27 cellular contexts compared by ENCODE assay signal in genomic region chr16:81518439-81518757, GRCh38.
DNase-seq lines count a peak whose midpoint lies in the region; ATAC-seq and TF ChIP-seq lines count a peak whose summit lies in the region.
"Had no signal": no experiment of that assay in that cellular context is flagged by ENCODE, and none has a peak within 500 bp of the region (broad histone marks: within the 10 kb centered on the region; RNA-seq: fewer than 3 reads in every experiment).

No MANE protein-coding gene starts in this region.

- H3K4me1 Mint-ChIP-seq in HFFc6 (ENCODE audit: low read depth): peaks cover 71% of the 10 kb centered on the region
- H3K4me1 Mint-ChIP-seq in effector memory CD8-positive, alpha-beta T cell (ENCODE audit: low read depth in 2 of 2): peaks cover 56 to 62% of the 10 kb centered on the region in 2 donors
- H3K4me1 Mint-ChIP-seq in endodermal cell: peaks cover 14% of the 10 kb centered on the region

- DNase-seq in HFFc6 (no peak), NCI-H2171 treated with DMSO at 0.1 percent for 48 hours (lab: John Stamatoyannopoulos, UW) (no peak), NCI-H524 treated with DMSO at 0.1 percent for 48 hours (lab: John Stamatoyannopoulos, UW) (no peak), endodermal cell (no peak)
- DNase-seq in effector memory CD8-positive, alpha-beta T cell: no peak
- no peak for DNase-seq in activated CD4-positive, alpha-beta T cell treated with anti-CD3 and anti-CD28 coated beads for 48 hours
- DNase-seq: activated B cell treated with CpG ODN at 0.5 μM for 24 hours; activated CD4-positive, alpha-beta memory T cell treated with anti-CD3 and anti-CD28 coated beads, Interleukin-2, amount 10 ng/mL, durations not matched to agents 7 days and 5 days; activated effector memory CD4-positive, alpha-beta T cell treated with Interleukin-2 at 50 U/mL for 16 hours; activated T-cell treated with anti-CD3 and anti-CD28 coated beads for 4 hours; CD4-positive, alpha-beta T cell; GOT3; KBM-7; MG63; naive thymus-derived CD4-positive, alpha-beta T cell; NCI-H2081; NCI-H345; SHP77; stimulated activated CD4-positive, alpha-beta T cell treated with anti-CD3 and anti-CD28 coated beads, Interleukin-15, amount 100 ng/mL, for 24 hours; stimulated activated naive CD8-positive, alpha-beta T cell treated with anti-CD3 and anti-CD28 coated beads, Interleukin-15, Interleukin-2, amounts not matched to agents 100 U/mL and 50 U/mL, for 24 hours; T-helper 9 cell had no signal

- H3K27me3 Mint-ChIP-seq in HFFc6 (ENCODE audit: insufficient read depth): no peaks in the 10 kb centered on the region
- H3K27me3 Mint-ChIP-seq in effector memory CD8-positive, alpha-beta T cell: no peaks in the 10 kb centered on the region
- H3K27me3 Mint-ChIP-seq in endodermal cell (ENCODE audit: insufficient read depth): no peaks in the 10 kb centered on the region
- H3K27me3 Mint-ChIP-seq: activated B cell treated with CpG ODN at 0.5 μM for 24 hours; activated CD4-positive, alpha-beta memory T cell treated with anti-CD3 and anti-CD28 coated beads, Interleukin-2, amount 10 ng/mL, durations not matched to agents 7 days and 5 days; brain; CD4-positive, alpha-beta T cell; naive thymus-derived CD4-positive, alpha-beta T cell had no signal

- H3K27me3 ChIP-seq in BLaER1 treated with 17β-estradiol and CSF1 and Interleukin-3, amounts not matched to agents 10 nM and 100 nM: no peaks in the 10 kb centered on the region
- H3K27me3 ChIP-seq in neutrophil: no peaks in the 10 kb centered on the region
- no peaks in the 10 kb centered on the region for H3K27me3 ChIP-seq in endodermal cell (ENCODE audit: control insufficient read depth, insufficient read depth, low read length, poor library complexity, severe bottlenecking)
- H3K27me3 ChIP-seq: MG63, pancreas, tibial artery had no signal

- peaks cover 100% of the 10 kb centered on the region in 11 experiments for H4K20me1 ChIP-seq in BLaER1 treated with 17β-estradiol and CSF1 and Interleukin-3, amounts not matched to agents 10 nM and 100 nM

- H3K27ac ChIP-seq in BLaER1 treated with 17β-estradiol and CSF1 and Interleukin-3, amounts not matched to agents 10 nM and 100 nM: no peak overlapping the region; a peak in 1 of 22 replicates
- H3K27ac ChIP-seq in neutrophil: peak overlapping the region; percentile 46
- no peak overlapping the region for H3K27ac ChIP-seq in endodermal cell (ENCODE audit: low read depth, low read length)
- H3K27ac ChIP-seq: pancreas, tibial artery had no signal

- peaks cover 62 to 86% (median 78%) of the 10 kb centered on the region in 10 experiments for H3K4me1 ChIP-seq in BLaER1 treated with 17β-estradiol and CSF1 and Interleukin-3, amounts not matched to agents 10 nM and 100 nM
- H3K4me1 ChIP-seq in neutrophil (ENCODE audit: control insufficient read depth in 1 of 2, insufficient read depth in 1 of 2, low read depth in 1 of 2, low read length in 1 of 2) (peaks cover 58 to 64% of the 10 kb centered on the region in 2 experiments), endodermal cell (ENCODE audit: control insufficient read depth, insufficient read depth, low read length) (peaks cover 9% of the 10 kb centered on the region)

- no peak for TF ChIP-seq CTCF in HFFc6 (IDR thresholded peaks at IDR 0.05)
- no peak for TF ChIP-seq CTCF in neutrophil (IDR thresholded peaks at IDR 0.05)
- no peak for TF ChIP-seq CTCF in endodermal cell (conservative IDR thresholded peaks at IDR 0.05)

- peaks cover 34 to 59% (median 43%) of the 10 kb centered on the region in 11 experiments for H3K36me3 ChIP-seq in BLaER1 treated with 17β-estradiol and CSF1 and Interleukin-3, amounts not matched to agents 10 nM and 100 nM
- H3K36me3 ChIP-seq in neutrophil (peaks cover 28% of the 10 kb centered on the region), endodermal cell (ENCODE audit: control insufficient read depth, insufficient read depth, low read length) (peaks cover 13% of the 10 kb centered on the region)
- H3K36me3 ChIP-seq: MG63, pancreas, tibial artery had no signal

- H3K36me3 Mint-ChIP-seq in HFFc6 (ENCODE audit: low read depth) (peaks cover 29% of the 10 kb centered on the region), endodermal cell (ENCODE audit: low read depth) (peaks cover 18% of the 10 kb centered on the region)
- H3K36me3 Mint-ChIP-seq in effector memory CD8-positive, alpha-beta T cell (ENCODE audit: insufficient read depth): peaks cover 45% of the 10 kb centered on the region

- ATAC-seq in effector memory CD8-positive, alpha-beta T cell (replicated peaks): no peak
- ATAC-seq: naive thymus-derived CD4-positive, alpha-beta T cell; pancreas; sciatic nerve; stimulated activated naive CD8-positive, alpha-beta T cell treated with anti-CD3 and anti-CD28 coated beads, Interleukin-15, Interleukin-2, amounts not matched to agents 100 U/mL and 50 U/mL, for 24 hours had no signal

- H3K9ac ChIP-seq in BLaER1 treated with 17β-estradiol and CSF1 and Interleukin-3, amounts not matched to agents 10 nM and 100 nM: peak overlapping the region in 1 of 11 experiments; percentile 15; a peak in 1 of 22 replicates
- H3K9ac ChIP-seq in endodermal cell (ENCODE audit: extremely low read depth, low read length, poor library complexity, severe bottlenecking): no peak overlapping the region

- peak overlapping the region; percentile 24 to 91 (median 80); a peak in 17 of 22 replicates for H3K4me2 ChIP-seq in BLaER1 treated with 17β-estradiol and CSF1 and Interleukin-3, amounts not matched to agents 10 nM and 100 nM

- H3K4me3 Mint-ChIP-seq in HFFc6 (no peak overlapping the region; the same call in 1 of the 2 replicates), endodermal cell (no peak overlapping the region)
- no peak overlapping the region for H3K4me3 Mint-ChIP-seq in effector memory CD8-positive, alpha-beta T cell
- H3K4me3 Mint-ChIP-seq: activated B cell treated with CpG ODN at 0.5 μM for 24 hours; activated CD4-positive, alpha-beta memory T cell treated with anti-CD3 and anti-CD28 coated beads, Interleukin-2, amount 10 ng/mL, durations not matched to agents 7 days and 5 days; brain; CD4-positive, alpha-beta T cell; naive thymus-derived CD4-positive, alpha-beta T cell had no signal

- WGBS in endodermal cell (ENCODE audit: insufficient coverage in 1 of 2, insufficient read length in 1 of 2), 2 experiments: 96 to 100% methylated on average over 1 to 8 of the region's 8 CpGs

- H3K9me3 Mint-ChIP-seq in HFFc6 (no peaks in the 10 kb centered on the region), endodermal cell (no peaks in the 10 kb centered on the region)
- H3K9me3 Mint-ChIP-seq in effector memory CD8-positive, alpha-beta T cell: no peaks in the 10 kb centered on the region
- H3K9me3 Mint-ChIP-seq: activated B cell treated with CpG ODN at 0.5 μM for 24 hours; activated CD4-positive, alpha-beta memory T cell treated with anti-CD3 and anti-CD28 coated beads, Interleukin-2, amount 10 ng/mL, durations not matched to agents 7 days and 5 days; brain; CD4-positive, alpha-beta T cell had no signal

- H3K27ac Mint-ChIP-seq in HFFc6 (peak overlapping the region; percentile 82), endodermal cell (no peak overlapping the region)
- H3K27ac Mint-ChIP-seq in effector memory CD8-positive, alpha-beta T cell: peak overlapping the region; percentile 28 to 100
- H3K27ac Mint-ChIP-seq: activated B cell treated with CpG ODN at 0.5 μM for 24 hours had no signal

- no peak overlapping the region for H3K4me3 ChIP-seq in BLaER1 treated with 17β-estradiol and CSF1 and Interleukin-3, amounts not matched to agents 10 nM and 100 nM
- H3K4me3 ChIP-seq in neutrophil (ENCODE audit: low read depth in 1 of 2, low read length in 1 of 2) (no peak overlapping the region), endodermal cell (ENCODE audit: low read length) (no peak overlapping the region)
- H3K4me3 ChIP-seq: MG63, pancreas, tibial artery had no signal

- H3K9me3 ChIP-seq in BLaER1 treated with 17β-estradiol and CSF1 and Interleukin-3, amounts not matched to agents 10 nM and 100 nM (replicated peaks in 1 of 11): no peaks in the 10 kb centered on the region
- H3K9me3 ChIP-seq in neutrophil (no peaks in the 10 kb centered on the region), endodermal cell (ENCODE audit: control insufficient read depth, low read length) (no peaks in the 10 kb centered on the region)
- H3K9me3 ChIP-seq: MG63, pancreas, tibial artery had no signal
